13 cellular contexts compared by ENCODE assay signal in genomic region chr6:43968110-43968965, GRCh38.
"Had no signal": no experiment of that assay in that cellular context is flagged by ENCODE, and none has a peak within 500 bp of the region (broad histone marks: within the 10 kb centered on the region; RNA-seq: fewer than 3 reads in every experiment).

No MANE protein-coding gene starts in this region.

- H3K9me3 ChIP-seq: adrenal gland, psoas muscle, spleen, transverse colon had no signal

- H3K4me1 Mint-ChIP-seq: activated CD4-positive, alpha-beta T cell treated with anti-CD3 and anti-CD28 coated beads, Interleukin-2, amount 10 ng/mL, durations not matched to agents 24 days and 14 days; natural killer cell; stimulated activated naive B cell treated with anti-CD40 and anti-IgM and Interleukin-4, amounts not matched to agents 10 μg/mL and 1 μg/mL and 100 μg/mL, for 72 hours had no signal

- H3K27ac ChIP-seq: adrenal gland, psoas muscle, spleen, transverse colon had no signal

- H3K9me3 Mint-ChIP-seq: activated CD4-positive, alpha-beta T cell treated with anti-CD3 and anti-CD28 coated beads, Interleukin-2, amount 10 ng/mL, durations not matched to agents 24 days and 14 days; dendritic cell treated with granulocyte-macrophage colony-stimulating factor and Interleukin-4, amounts not matched to agents 40 ng/mL and 50 ng/mL, for 4 days; natural killer cell; stimulated activated naive B cell treated with anti-CD40 and anti-IgM and Interleukin-4, amounts not matched to agents 10 μg/mL and 1 μg/mL and 100 μg/mL, for 72 hours had no signal

- H3K4me3 Mint-ChIP-seq: activated CD4-positive, alpha-beta T cell treated with anti-CD3 and anti-CD28 coated beads, Interleukin-2, amount 10 ng/mL, durations not matched to agents 24 days and 14 days; dendritic cell treated with granulocyte-macrophage colony-stimulating factor and Interleukin-4, amounts not matched to agents 40 ng/mL and 50 ng/mL, for 4 days; natural killer cell; stimulated activated naive B cell treated with anti-CD40 and anti-IgM and Interleukin-4, amounts not matched to agents 10 μg/mL and 1 μg/mL and 100 μg/mL, for 72 hours had no signal

- H3K36me3 Mint-ChIP-seq: natural killer cell; stimulated activated naive B cell treated with anti-CD40 and anti-IgM and Interleukin-4, amounts not matched to agents 10 μg/mL and 1 μg/mL and 100 μg/mL, for 72 hours had no signal

- H3K36me3 ChIP-seq: adrenal gland, spleen, transverse colon had no signal

- H3K4me3 ChIP-seq: adrenal gland, psoas muscle, spleen, transverse colon had no signal

- H3K27me3 ChIP-seq: adrenal gland, transverse colon had no signal

- H3K27ac Mint-ChIP-seq: activated CD4-positive, alpha-beta T cell treated with anti-CD3 and anti-CD28 coated beads, Interleukin-2, amount 10 ng/mL, durations not matched to agents 24 days and 14 days; dendritic cell treated with granulocyte-macrophage colony-stimulating factor and Interleukin-4, amounts not matched to agents 40 ng/mL and 50 ng/mL, for 4 days; natural killer cell; stimulated activated naive B cell treated with anti-CD40 and anti-IgM and Interleukin-4, amounts not matched to agents 10 μg/mL and 1 μg/mL and 100 μg/mL, for 72 hours had no signal

- DNase-seq: activated CD4-positive, alpha-beta T cell treated with anti-CD3 and anti-CD28 coated beads, Interleukin-2, amount 10 ng/mL, durations not matched to agents 24 days and 14 days; activated naive CD4-positive, alpha-beta T cell treated with anti-CD3 and anti-CD28 coated beads, Interleukin-2, amount 50 U/mL, for 16 hours; activated T-cell treated with anti-CD3 and anti-CD28 coated beads, Interleukin-2, amount 50 U/mL, for 1 hour; central memory CD4-positive, alpha-beta T cell; natural killer cell; psoas muscle; spleen; stimulated activated CD4-positive, alpha-beta T cell treated with anti-CD3 and anti-CD28 coated beads, Interleukin-1b, Interleukin-23, amount 100 ng/mL, for 48 hours; stimulated activated naive B cell treated with anti-CD40 and anti-IgM and Interleukin-4, amounts not matched to agents 10 μg/mL and 1 μg/mL and 100 μg/mL, for 72 hours; substantia nigra; transverse colon had no signal
